Comparison of ENCODE assay signal across 2 cellular contexts in genomic region chr6:36886948-36887347, GRCh38.
TF ChIP-seq lines count a peak whose summit lies in the region.

No MANE protein-coding gene starts in this region.

TF ChIP-seq in SK-N-SH, 30 proteins besides CTCF, POLR2A, EP300 and RAD21 (continued from another document):
- TF ChIP-seq, protein P1, sequence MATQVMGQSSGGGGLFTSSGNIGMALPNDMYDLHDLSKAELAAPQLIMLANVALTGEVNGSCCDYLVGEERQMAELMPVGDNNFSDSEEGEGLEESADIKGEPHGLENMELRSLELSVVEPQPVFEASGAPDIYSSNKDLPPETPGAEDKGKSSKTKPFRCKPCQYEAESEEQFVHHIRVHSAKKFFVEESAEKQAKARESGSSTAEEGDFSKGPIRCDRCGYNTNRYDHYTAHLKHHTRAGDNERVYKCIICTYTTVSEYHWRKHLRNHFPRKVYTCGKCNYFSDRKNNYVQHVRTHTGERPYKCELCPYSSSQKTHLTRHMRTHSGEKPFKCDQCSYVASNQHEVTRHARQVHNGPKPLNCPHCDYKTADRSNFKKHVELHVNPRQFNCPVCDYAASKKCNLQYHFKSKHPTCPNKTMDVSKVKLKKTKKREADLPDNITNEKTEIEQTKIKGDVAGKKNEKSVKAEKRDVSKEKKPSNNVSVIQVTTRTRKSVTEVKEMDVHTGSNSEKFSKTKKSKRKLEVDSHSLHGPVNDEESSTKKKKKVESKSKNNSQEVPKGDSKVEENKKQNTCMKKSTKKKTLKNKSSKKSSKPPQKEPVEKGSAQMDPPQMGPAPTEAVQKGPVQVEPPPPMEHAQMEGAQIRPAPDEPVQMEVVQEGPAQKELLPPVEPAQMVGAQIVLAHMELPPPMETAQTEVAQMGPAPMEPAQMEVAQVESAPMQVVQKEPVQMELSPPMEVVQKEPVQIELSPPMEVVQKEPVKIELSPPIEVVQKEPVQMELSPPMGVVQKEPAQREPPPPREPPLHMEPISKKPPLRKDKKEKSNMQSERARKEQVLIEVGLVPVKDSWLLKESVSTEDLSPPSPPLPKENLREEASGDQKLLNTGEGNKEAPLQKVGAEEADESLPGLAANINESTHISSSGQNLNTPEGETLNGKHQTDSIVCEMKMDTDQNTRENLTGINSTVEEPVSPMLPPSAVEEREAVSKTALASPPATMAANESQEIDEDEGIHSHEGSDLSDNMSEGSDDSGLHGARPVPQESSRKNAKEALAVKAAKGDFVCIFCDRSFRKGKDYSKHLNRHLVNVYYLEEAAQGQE (IDR thresholded peaks at IDR 0.05; ENCODE audit: low read depth, low read length), result no peak
- TF ChIP-seq SMC3 (IDR thresholded peaks at IDR 0.05; ENCODE audit: low read depth, low read length) (no peak), CHD2 (IDR thresholded peaks at IDR 0.05; ENCODE audit: low read length, partially characterized antibody) (no peak)

TF ChIP-seq in SK-N-SH treated with all-trans-retinoic acid at 6 μM for 48 hours, 23 proteins besides CTCF, POLR2A, EP300 and RAD21 (continued from another document):
- TF ChIP-seq, protein P2, sequence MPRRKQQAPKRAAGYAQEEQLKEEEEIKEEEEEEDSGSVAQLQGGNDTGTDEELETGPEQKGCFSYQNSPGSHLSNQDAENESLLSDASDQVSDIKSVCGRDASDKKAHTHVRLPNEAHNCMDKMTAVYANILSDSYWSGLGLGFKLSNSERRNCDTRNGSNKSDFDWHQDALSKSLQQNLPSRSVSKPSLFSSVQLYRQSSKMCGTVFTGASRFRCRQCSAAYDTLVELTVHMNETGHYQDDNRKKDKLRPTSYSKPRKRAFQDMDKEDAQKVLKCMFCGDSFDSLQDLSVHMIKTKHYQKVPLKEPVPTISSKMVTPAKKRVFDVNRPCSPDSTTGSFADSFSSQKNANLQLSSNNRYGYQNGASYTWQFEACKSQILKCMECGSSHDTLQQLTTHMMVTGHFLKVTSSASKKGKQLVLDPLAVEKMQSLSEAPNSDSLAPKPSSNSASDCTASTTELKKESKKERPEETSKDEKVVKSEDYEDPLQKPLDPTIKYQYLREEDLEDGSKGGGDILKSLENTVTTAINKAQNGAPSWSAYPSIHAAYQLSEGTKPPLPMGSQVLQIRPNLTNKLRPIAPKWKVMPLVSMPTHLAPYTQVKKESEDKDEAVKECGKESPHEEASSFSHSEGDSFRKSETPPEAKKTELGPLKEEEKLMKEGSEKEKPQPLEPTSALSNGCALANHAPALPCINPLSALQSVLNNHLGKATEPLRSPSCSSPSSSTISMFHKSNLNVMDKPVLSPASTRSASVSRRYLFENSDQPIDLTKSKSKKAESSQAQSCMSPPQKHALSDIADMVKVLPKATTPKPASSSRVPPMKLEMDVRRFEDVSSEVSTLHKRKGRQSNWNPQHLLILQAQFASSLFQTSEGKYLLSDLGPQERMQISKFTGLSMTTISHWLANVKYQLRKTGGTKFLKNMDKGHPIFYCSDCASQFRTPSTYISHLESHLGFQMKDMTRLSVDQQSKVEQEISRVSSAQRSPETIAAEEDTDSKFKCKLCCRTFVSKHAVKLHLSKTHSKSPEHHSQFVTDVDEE (CRISPR knock-in tag; IDR thresholded peaks at IDR 0.05), result no peak
- no peak for TF ChIP-seq ZNF8 (CRISPR knock-in tag; IDR thresholded peaks at IDR 0.05)
- TF ChIP-seq SNAI2 (CRISPR knock-in tag; IDR thresholded peaks at IDR 0.05), result no peak
- TF ChIP-seq, protein P3, sequence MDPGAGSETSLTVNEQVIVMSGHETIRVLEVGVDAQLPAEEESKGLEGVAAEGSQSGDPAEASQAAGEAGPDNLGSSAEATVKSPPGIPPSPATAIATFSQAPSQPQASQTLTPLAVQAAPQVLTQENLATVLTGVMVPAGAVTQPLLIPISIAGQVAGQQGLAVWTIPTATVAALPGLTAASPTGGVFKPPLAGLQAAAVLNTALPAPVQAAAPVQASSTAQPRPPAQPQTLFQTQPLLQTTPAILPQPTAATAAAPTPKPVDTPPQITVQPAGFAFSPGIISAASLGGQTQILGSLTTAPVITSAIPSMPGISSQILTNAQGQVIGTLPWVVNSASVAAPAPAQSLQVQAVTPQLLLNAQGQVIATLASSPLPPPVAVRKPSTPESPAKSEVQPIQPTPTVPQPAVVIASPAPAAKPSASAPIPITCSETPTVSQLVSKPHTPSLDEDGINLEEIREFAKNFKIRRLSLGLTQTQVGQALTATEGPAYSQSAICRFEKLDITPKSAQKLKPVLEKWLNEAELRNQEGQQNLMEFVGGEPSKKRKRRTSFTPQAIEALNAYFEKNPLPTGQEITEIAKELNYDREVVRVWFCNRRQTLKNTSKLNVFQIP (CRISPR knock-in tag; IDR thresholded peaks at IDR 0.05; ENCODE audit: borderline replicate concordance, low read depth), result no peak
- TF ChIP-seq ZNF565 (CRISPR knock-in tag; conservative IDR thresholded peaks at IDR 0.05; ENCODE audit: low read depth), result no peak
- no peak for TF ChIP-seq ZNF70 (CRISPR knock-in tag; IDR thresholded peaks at IDR 0.05)
